ENCODE assay signal across 13 cellular contexts in the genomic region with DNA sequence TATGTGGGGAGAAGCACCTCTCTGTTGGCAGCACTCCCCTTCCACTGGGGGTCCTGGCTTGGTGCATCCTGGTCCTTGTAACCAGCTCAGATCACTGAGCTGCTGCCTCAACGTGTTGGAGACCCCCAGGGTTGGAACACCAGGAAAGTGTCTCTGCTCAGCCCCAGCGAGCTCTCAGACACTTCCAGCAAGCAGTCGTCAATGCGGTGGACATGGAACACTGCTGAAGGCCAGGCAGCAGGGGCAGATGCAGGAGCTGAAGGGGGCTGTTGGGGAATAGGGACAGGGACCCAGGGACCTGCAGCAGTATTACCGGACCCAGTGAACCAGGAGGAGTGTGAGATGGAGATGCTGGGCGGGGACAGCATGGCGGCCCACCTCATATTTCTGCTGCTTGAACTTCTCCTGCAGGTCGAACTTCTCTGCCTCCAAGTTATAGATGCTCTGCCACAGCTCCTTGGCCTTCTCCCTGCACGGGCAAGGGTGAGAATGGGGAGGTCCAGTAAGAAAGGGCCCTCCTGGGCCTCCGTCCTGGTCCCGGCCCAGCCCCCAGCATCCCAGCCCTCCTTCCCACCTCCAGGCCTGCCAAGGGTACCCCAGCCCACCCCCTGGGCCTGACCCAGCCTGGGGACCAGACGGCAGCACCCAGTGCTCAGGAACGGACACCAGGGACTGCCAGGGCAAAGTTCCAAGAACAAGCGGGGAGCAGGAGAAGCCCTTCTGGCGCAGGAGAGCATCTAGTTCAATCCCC. TPM values are rescaled to one million over a fixed set of nuclear protein-coding genes. Genes with fewer than 3 reads are reported as not detected.
"Had no signal": no experiment of that assay in that cellular context is flagged by ENCODE, and none has a peak within 500 bp of the region (broad histone marks: within the 10 kb centered on the region; RNA-seq: fewer than 3 reads in every experiment).

No MANE protein-coding gene starts in this region.

- H3K4me3 ChIP-seq: coronary artery, left lung had no signal

- H3K9me3 ChIP-seq: left lung had no signal

- DNase-seq: activated CD4-positive, alpha-beta T cell treated with anti-CD3 and anti-CD28 coated beads for 4 hours; activated effector memory CD4-positive, alpha-beta T cell treated with Interleukin-2 at 50 U/mL for 16 hours; activated naive CD4-positive, alpha-beta T cell treated with anti-CD3 and anti-CD28 coated beads, Interleukin-2, amount 50 U/mL, for 16 hours; central memory CD4-positive, alpha-beta T cell; effector CD8-positive, alpha-beta T cell; occipital lobe had no signal

- H3K27ac ChIP-seq: coronary artery, foreskin keratinocyte, left lung had no signal

- H3K27me3 ChIP-seq: left lung had no signal

- H3K4me1 ChIP-seq: foreskin keratinocyte, left lung had no signal

- FAIRE-seq: islet of Langerhans had no signal

- ATAC-seq: natural killer cell treated with Interleukin-12 subunit alpha and Interleukin-12 subunit beta and Interleukin-15 and Interleukin-18, amount 100 ng/mL, for 72 hours; stimulated activated effector memory CD8-positive, alpha-beta T cell treated with anti-CD3 and anti-CD28 coated beads, Interleukin-12 subunit alpha, Interleukin-12 subunit beta, amount 100 ng/mL, for 72 hours had no signal

- H3K36me3 ChIP-seq: left lung had no signal

RNA-seq across cellular contexts. Expression of a gene that starts 16.4 kb away (rescaled TPM):
- total RNA-seq: activated CD4-positive, alpha-beta memory T cell treated with anti-CD3 and anti-CD28 coated beads, Interleukin-2, amount 10 ng/mL, durations not matched to agents 7 days and 5 days; natural killer cell treated with Interleukin-12 subunit alpha and Interleukin-12 subunit beta and Interleukin-15 and Interleukin-18, amount 100 ng/mL, for 72 hours; occipital lobe had no signal

RNA-seq across cellular contexts. Expression of a gene that starts 38.0 kb away (rescaled TPM):
- total RNA-seq: activated CD4-positive, alpha-beta memory T cell treated with anti-CD3 and anti-CD28 coated beads, Interleukin-2, amount 10 ng/mL, durations not matched to agents 7 days and 5 days; natural killer cell treated with Interleukin-12 subunit alpha and Interleukin-12 subunit beta and Interleukin-15 and Interleukin-18, amount 100 ng/mL, for 72 hours; occipital lobe had no signal
